ENCODE assay signal across 25 cellular contexts in genomic region chr18:21652073-21652472, GRCh38.
"Had no signal": no experiment of that assay in that cellular context is flagged by ENCODE, and none has a peak within 500 bp of the region (broad histone marks: within the 10 kb centered on the region; RNA-seq: fewer than 3 reads in every experiment).

No MANE protein-coding gene starts in this region.

- DNase-seq: colonic mucosa; effector CD8-positive, alpha-beta T cell; erythroblast; esophagus squamous epithelium; foreskin melanocyte; glutamatergic neuron; left ventricle myocardium superior; lower lobe of right lung; naive thymus-derived CD8-positive, alpha-beta T cell; pancreas; stimulated activated CD4-positive, alpha-beta T cell treated with anti-CD3 and anti-CD28 coated beads, Interleukin-12 subunit alpha, Interleukin-12 subunit beta, amount 100 ng/mL, for 4 hours; stimulated activated CD4-positive, alpha-beta T cell treated with anti-CD3 and anti-CD28 coated beads, Interleukin-1b, Interleukin-23, amount 100 ng/mL, for 48 hours; stimulated activated CD4-positive, alpha-beta T cell treated with anti-CD3 and anti-CD28 coated beads, Interleukin-4, amount 100 ng/mL, for 1 hour; stimulated activated CD8-positive, alpha-beta memory T cell treated with anti-CD3 and anti-CD28 coated beads, Interleukin-4, amount 100 ng/mL, for 48 hours; stimulated activated naive CD4-positive, alpha-beta T cell treated with Interleukin-2 at 50 U/mL for 16 hours; stomach; thyroid gland; trophoblast cell had no signal

- H3K27me3 Mint-ChIP-seq: dendritic cell treated with granulocyte-macrophage colony-stimulating factor and Interleukin-4, amounts not matched to agents 40 ng/mL and 50 ng/mL, for 4 days; naive thymus-derived CD8-positive, alpha-beta T cell had no signal

- H3K4me2 ChIP-seq: smooth muscle cell had no signal

- H3K9me3 ChIP-seq: colonic mucosa, esophagus squamous epithelium, lower lobe of right lung, neutrophil, pancreas, stomach, thyroid gland, vagina had no signal

- H3K27ac ChIP-seq: colonic mucosa, esophagus squamous epithelium, lower lobe of right lung, neutrophil, pancreas, stomach, thyroid gland, vagina had no signal

- H3K36me3 ChIP-seq: pancreas had no signal

- H3K4me1 Mint-ChIP-seq: naive thymus-derived CD8-positive, alpha-beta T cell had no signal

- FAIRE-seq: keratinocyte, pancreas had no signal

- H3K9me3 Mint-ChIP-seq: dendritic cell treated with granulocyte-macrophage colony-stimulating factor and Interleukin-4, amounts not matched to agents 40 ng/mL and 50 ng/mL, for 4 days; neural crest cell had no signal

- H3K27me3 ChIP-seq: colonic mucosa, esophagus squamous epithelium, neutrophil, pancreas, stomach, thyroid gland, vagina had no signal

- H3K4me3 ChIP-seq: colonic mucosa, esophagus squamous epithelium, lower lobe of right lung, pancreas, smooth muscle cell, stomach, thyroid gland, vagina had no signal

- H3K27ac Mint-ChIP-seq: dendritic cell treated with granulocyte-macrophage colony-stimulating factor and Interleukin-4, amounts not matched to agents 40 ng/mL and 50 ng/mL, for 4 days had no signal

- H3K4me3 Mint-ChIP-seq: dendritic cell treated with granulocyte-macrophage colony-stimulating factor and Interleukin-4, amounts not matched to agents 40 ng/mL and 50 ng/mL, for 4 days; naive thymus-derived CD8-positive, alpha-beta T cell; neural crest cell had no signal

- H3K4me1 ChIP-seq: colonic mucosa, esophagus squamous epithelium, lower lobe of right lung, pancreas, stomach, thyroid gland, vagina had no signal

- ATAC-seq: left ventricle myocardium superior; lower lobe of right lung; naive thymus-derived CD8-positive, alpha-beta T cell; pancreas; sciatic nerve had no signal
